Comparison of ENCODE assay signal across 9 cellular contexts in the genomic region with DNA sequence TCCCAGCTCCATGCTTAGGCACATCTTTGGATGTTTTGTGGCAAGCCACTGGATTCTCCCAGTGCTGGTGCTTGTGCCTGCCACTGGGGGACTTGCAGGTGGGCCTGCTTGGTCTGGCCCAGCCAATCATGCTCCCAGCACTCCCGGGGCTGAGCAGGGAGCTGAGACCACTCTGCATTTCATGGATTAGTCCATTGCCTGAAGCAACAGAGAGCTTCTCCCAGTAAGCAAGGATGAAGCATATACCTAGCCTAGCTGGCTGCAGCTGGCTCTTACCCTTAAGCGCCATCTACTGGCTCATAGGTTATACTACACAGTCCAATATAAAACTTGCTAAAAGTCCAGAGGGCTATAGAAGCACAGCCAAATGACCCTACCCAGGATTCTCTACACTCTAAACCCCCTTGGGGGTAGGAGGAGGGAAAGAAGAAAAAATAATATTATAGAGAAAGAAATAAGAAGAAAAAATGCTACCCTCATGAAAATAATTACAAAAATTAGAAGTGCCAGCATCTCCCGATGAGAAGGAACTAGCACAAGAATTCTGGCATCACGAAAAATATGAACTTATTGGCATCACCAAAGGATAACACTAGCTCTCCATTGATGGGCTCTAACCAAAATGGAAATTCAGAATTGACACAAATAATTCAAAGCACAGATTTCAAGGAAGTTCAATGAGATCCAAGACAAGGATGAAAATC.
DNase-seq lines count a peak whose midpoint lies in the region; ATAC-seq, FAIRE-seq and TF ChIP-seq lines count a peak whose summit lies in the region.
"Had no signal": no experiment of that assay in that cellular context is flagged by ENCODE, and none has a peak within 500 bp of the region (broad histone marks: within the 10 kb centered on the region; RNA-seq: fewer than 3 reads in every experiment).

No MANE protein-coding gene starts in this region.

- H3K4me3 Mint-ChIP-seq in activated T-helper 2 cell treated with anti-CD3 and anti-CD28 coated beads, Interferon-gamma antibody, Interleukin-2, Interleukin-4, amounts not matched to agents 10 μg/mL and 5 μg/mL and 100 μg/mL, durations not matched to agents 14 hours and 24 hours and 36 hours (ENCODE audit: low read depth) = no peak overlapping the region
- H3K4me3 Mint-ChIP-seq: activated naive CD8-positive, alpha-beta T cell had no signal

- ATAC-seq in GM21576 (IDR thresholded peaks at IDR 0.05; ENCODE audit: unreplicated experiment) (peak; percentile 94), pancreas (peak; percentile 63 to 80 (median 72))

- H3K9me3 ChIP-seq in PC-9 (ENCODE audit: insufficient read depth, low read depth) (no peaks in the 10 kb centered on the region), esophagus muscularis mucosa (peaks cover 0 to 46% (median 32%) of the 10 kb centered on the region in 4 donors), pancreas (no peaks in the 10 kb centered on the region)

- CTCF ChIA-PET in PC-9 (lab: Charles Lee) = interaction anchor here (0.6 kb wide), 1 partner anchor 853 kb away, joined by 3 read pairs; no protein-coding TSS in a partner anchor

- POLR2A ChIA-PET in PC-9 (lab: Charles Lee; ENCODE audit: unreplicated experiment) = no interaction called here

- no peak for FAIRE-seq in pancreas (lab: Jason Lieb, UNC)

- H3K9me3 Mint-ChIP-seq in activated T-helper 2 cell treated with anti-CD3 and anti-CD28 coated beads, Interferon-gamma antibody, Interleukin-2, Interleukin-4, amounts not matched to agents 10 μg/mL and 5 μg/mL and 100 μg/mL, durations not matched to agents 14 hours and 24 hours and 36 hours = peaks cover 16% of the 10 kb centered on the region

- DNase-seq in GM10266 (ENCODE audit: extremely low spot score) (peak; percentile 18), HuH-7 (ENCODE audit: low spot score) (peak; percentile 5), PC-9 (peak in 1 of 2 experiments; percentile 3), esophagus muscularis mucosa (ENCODE audit: extremely low spot score) (no peak), pancreas (peak in 1 of 6 donors; percentile 36), medulla oblongata (ENCODE audit: extremely low spot score) (no peak)
- no peak for DNase-seq in activated T-helper 2 cell treated with anti-CD3 and anti-CD28 coated beads, Interferon-gamma antibody, Interleukin-2, Interleukin-4, amounts not matched to agents 10 μg/mL and 5 μg/mL and 100 μg/mL, durations not matched to agents 14 hours and 24 hours and 36 hours (ENCODE audit: low spot score)

- H3K27ac ChIP-seq in PC-9 = no peak overlapping the region
- H3K27ac ChIP-seq in esophagus muscularis mucosa (replicated peaks in 1 of 4) = no peak overlapping the region
- no peak overlapping the region for H3K27ac ChIP-seq in pancreas

- no peaks in the 10 kb centered on the region for H4K20me1 ChIP-seq in PC-9 (ENCODE audit: insufficient read depth)

- no peaks in the 10 kb centered on the region for H3K27me3 Mint-ChIP-seq in activated T-helper 2 cell treated with anti-CD3 and anti-CD28 coated beads, Interferon-gamma antibody, Interleukin-2, Interleukin-4, amounts not matched to agents 10 μg/mL and 5 μg/mL and 100 μg/mL, durations not matched to agents 14 hours and 24 hours and 36 hours (ENCODE audit: low read depth)

- TF ChIP-seq CTCF in GM10266 (IDR thresholded peaks at IDR 0.05; ENCODE audit: control insufficient read depth, insufficient read depth, low read depth, missing control alignments) = peak; percentile 66
- peak; percentile 93 for TF ChIP-seq CTCF in PC-9 (conservative IDR thresholded peaks at IDR 0.05)
- peak in 2 of 3 experiments; percentile 45 to 56 for TF ChIP-seq CTCF in esophagus muscularis mucosa (IDR thresholded peaks at IDR 0.05)
- TF ChIP-seq CTCF in pancreas (IDR thresholded peaks at IDR 0.05) = peak; percentile 24 to 42 (median 38)

- BruUV-seq in PC-9 (replicated peaks; lab: Mats Ljungman, UMichigan) = no TSS peak

- no peak overlapping the region for H3K4me2 ChIP-seq in PC-9

- TF ChIP-seq EP300 in esophagus muscularis mucosa (IDR thresholded peaks at IDR 0.05) = no peak

- no peak for TF ChIP-seq POLR2A in esophagus muscularis mucosa (IDR thresholded peaks at IDR 0.05; ENCODE audit: low read depth)

- H3K4me1 Mint-ChIP-seq in activated T-helper 2 cell treated with anti-CD3 and anti-CD28 coated beads, Interferon-gamma antibody, Interleukin-2, Interleukin-4, amounts not matched to agents 10 μg/mL and 5 μg/mL and 100 μg/mL, durations not matched to agents 14 hours and 24 hours and 36 hours (ENCODE audit: low read depth) = no peaks in the 10 kb centered on the region

- H3K27me3 ChIP-seq in PC-9 (ENCODE audit: insufficient read depth, low read depth) (no peaks in the 10 kb centered on the region), esophagus muscularis mucosa (no peaks in the 10 kb centered on the region), pancreas (no peaks in the 10 kb centered on the region)

- intact Hi-C loops in PC-9 (cut with micrococcal nuclease; ENCODE audit: unreplicated experiment) = loop anchor here (2.0 kb wide), 1 partner anchor 998 kb away; no protein-coding TSS in a partner anchor
- intact Hi-C loops in esophagus muscularis mucosa (cut with DNase I) = no loop called here
- intact Hi-C loops in pancreas (cut with DNase I) = no loop called here
- intact Hi-C loops in activated T-helper 2 cell treated with anti-CD3 and anti-CD28 coated beads, Interferon-gamma antibody, Interleukin-2, Interleukin-4, amounts not matched to agents 10 μg/mL and 5 μg/mL and 100 μg/mL, durations not matched to agents 14 hours and 24 hours and 36 hours (cut with micrococcal nuclease) = no loop called here

- H3K4me3 ChIP-seq in PC-9 (no peak overlapping the region), esophagus muscularis mucosa (no peak overlapping the region), pancreas (no peak overlapping the region)

- H3K9me2 ChIP-seq in PC-9 (ENCODE audit: insufficient read depth) = no peaks in the 10 kb centered on the region

- no peak overlapping the region for H3K27ac Mint-ChIP-seq in activated T-helper 2 cell treated with anti-CD3 and anti-CD28 coated beads, Interferon-gamma antibody, Interleukin-2, Interleukin-4, amounts not matched to agents 10 μg/mL and 5 μg/mL and 100 μg/mL, durations not matched to agents 14 hours and 24 hours and 36 hours
- H3K27ac Mint-ChIP-seq: activated naive CD8-positive, alpha-beta T cell had no signal

- 56% methylated on average over 3 of the region's 4 CpGs for WGBS in esophagus muscularis mucosa
- 44 to 45% methylated on average over 4 of the region's 4 CpGs for WGBS in pancreas, 2 donors

- H3K4me1 ChIP-seq in PC-9 (replicated peaks; ENCODE audit: insufficient read depth) (no peaks in the 10 kb centered on the region), esophagus muscularis mucosa (no peaks in the 10 kb centered on the region), pancreas (no peaks in the 10 kb centered on the region)

- no peaks in the 10 kb centered on the region for H3F3A ChIP-seq in PC-9 (ENCODE audit: insufficient read depth, low read depth)

- H3K36me3 ChIP-seq in PC-9 (ENCODE audit: low read depth) (no peaks in the 10 kb centered on the region), esophagus muscularis mucosa (no peaks in the 10 kb centered on the region), pancreas (no peaks in the 10 kb centered on the region)

- H3K79me2 ChIP-seq in PC-9 (ENCODE audit: low read depth) = no peaks in the 10 kb centered on the region

- H3K36me3 Mint-ChIP-seq in activated T-helper 2 cell treated with anti-CD3 and anti-CD28 coated beads, Interferon-gamma antibody, Interleukin-2, Interleukin-4, amounts not matched to agents 10 μg/mL and 5 μg/mL and 100 μg/mL, durations not matched to agents 14 hours and 24 hours and 36 hours (ENCODE audit: low read depth) = no peaks in the 10 kb centered on the region

- no peak overlapping the region for H2AFZ ChIP-seq in PC-9

Comparison
In these comparisons a context has a peak if more than half of its experiments do, and no peak if none do; other contexts are left out.
1. DNase-seq: peak in GM10266 (single experiment) and HuH-7 (single experiment); none in esophagus muscularis mucosa (single experiment), activated T-helper 2 cell treated with anti-CD3 and anti-CD28 coated beads, Interferon-gamma antibody, Interleukin-2, Interleukin-4, amounts not matched to agents 10 μg/mL and 5 μg/mL and 100 μg/mL, durations not matched to agents 14 hours and 24 hours and 36 hours (single experiment) and medulla oblongata (single experiment).
2. CTCF ChIP-seq: peak in every context shown above with its lines; median percentile 93 in PC-9; 66 in GM10266; 50 in esophagus muscularis mucosa; 38 in pancreas.